In genomic region chr11:61541568-61541967, GRCh38 we compare ENCODE assay signal across 12 cellular contexts. TPM values are rescaled to one million over a fixed set of nuclear protein-coding genes. Genes with fewer than 3 reads are reported as not detected.
A peak's percentile ranks its signal among the peaks of the same experiment; 100 is the strongest.
DNase-seq lines count a peak whose midpoint lies in the region; ATAC-seq and TF ChIP-seq lines count a peak whose summit lies in the region.
"Had no signal": no experiment of that assay in that cellular context is flagged by ENCODE, and none has a peak within 500 bp of the region (broad histone marks: within the 10 kb centered on the region; RNA-seq: fewer than 3 reads in every experiment).

No MANE protein-coding gene starts in this region.

- intact Hi-C loops in Panc1 (cut with micrococcal nuclease; ENCODE audit: unreplicated experiment), result no loop called here
- intact Hi-C loops in activated T-helper 1 cell treated with anti-CD3 and anti-CD28 coated beads, Interleukin-12 subunit alpha, Interleukin-12 subunit beta, Interleukin-2, Interleukin-4 antibody, amounts not matched to agents 30 ng/mL and 10 ng/mL and 1 ng/mL, durations not matched to agents 14 hours and 24 hours and 36 hours (cut with micrococcal nuclease), result no loop called here

- no peaks in the 10 kb centered on the region for H3K36me3 ChIP-seq in Panc1 (ENCODE audit: control insufficient read depth, insufficient read depth, low read length)
- H3K36me3 ChIP-seq: SJSA1 had no signal

- DNase-seq in DMS 273 treated with DMSO at 0.1 percent for 48 hours (lab: John Stamatoyannopoulos, UW) (peak; percentile 73), HuH-7 (ENCODE audit: low spot score) (peak; percentile 79), Panc1 (ENCODE audit: low read depth, low spot score) (no peak), iPS-NIHi7 (ENCODE audit: extremely low spot score) (peak; percentile 86), foreskin melanocyte (no peak)
- no peak for DNase-seq in central memory CD4-positive, alpha-beta T cell
- DNase-seq in activated T-helper 1 cell treated with anti-CD3 and anti-CD28 coated beads, Interleukin-12 subunit alpha, Interleukin-12 subunit beta, Interleukin-2, Interleukin-4 antibody, amounts not matched to agents 30 ng/mL and 10 ng/mL and 1 ng/mL, durations not matched to agents 14 hours and 24 hours and 36 hours (ENCODE audit: low spot score), result no peak
- DNase-seq in activated naive CD4-positive, alpha-beta T cell treated with Interleukin-2 at 50 U/mL for 16 hours, result no peak
- DNase-seq: hippocampal formation had no signal

- H3K9me3 ChIP-seq in Panc1 (ENCODE audit: control insufficient read depth, insufficient read depth, low read depth, low read length), result no peaks in the 10 kb centered on the region

- BruUV-seq in Panc1 (replicated peaks; lab: Mats Ljungman, UMichigan), result no TSS peak

- POLR2A ChIA-PET in Panc1 (lab: Charles Lee), result interaction anchor here (0.6 kb wide), 1 partner anchor 48 kb away, joined by 3 read pairs; no protein-coding TSS in a partner anchor

- TF ChIP-seq CTCF in Panc1 (IDR thresholded peaks at IDR 0.05), result no peak

- H3K4me1 Mint-ChIP-seq in activated T-helper 1 cell treated with anti-CD3 and anti-CD28 coated beads, Interleukin-12 subunit alpha, Interleukin-12 subunit beta, Interleukin-2, Interleukin-4 antibody, amounts not matched to agents 30 ng/mL and 10 ng/mL and 1 ng/mL, durations not matched to agents 14 hours and 24 hours and 36 hours (ENCODE audit: low read depth), result no peaks in the 10 kb centered on the region

- H3K4me3 ChIP-seq in Panc1 (ENCODE audit: low read depth in 2 of 2, low read length in 2 of 2), result no peak overlapping the region
- H3K4me3 ChIP-seq: SJSA1, skin epidermis had no signal

- H3K27me3 Mint-ChIP-seq in activated T-helper 1 cell treated with anti-CD3 and anti-CD28 coated beads, Interleukin-12 subunit alpha, Interleukin-12 subunit beta, Interleukin-2, Interleukin-4 antibody, amounts not matched to agents 30 ng/mL and 10 ng/mL and 1 ng/mL, durations not matched to agents 14 hours and 24 hours and 36 hours (ENCODE audit: insufficient read depth), result peaks cover 3% of the 10 kb centered on the region

- no peaks in the 10 kb centered on the region; the same call in 1 of the 2 replicates for H3K4me1 ChIP-seq in Panc1 (ENCODE audit: control insufficient read depth, insufficient read depth, low read length)
- H3K4me1 ChIP-seq: SJSA1 had no signal

- no peaks in the 10 kb centered on the region for H3K9me3 Mint-ChIP-seq in activated T-helper 1 cell treated with anti-CD3 and anti-CD28 coated beads, Interleukin-12 subunit alpha, Interleukin-12 subunit beta, Interleukin-2, Interleukin-4 antibody, amounts not matched to agents 30 ng/mL and 10 ng/mL and 1 ng/mL, durations not matched to agents 14 hours and 24 hours and 36 hours

- H3K27me3 ChIP-seq in Panc1 (ENCODE audit: control insufficient read depth, insufficient read depth, low read length), result no peaks in the 10 kb centered on the region

- in situ Hi-C loops in Panc1 (cut with HindIII; ENCODE audit: low pct_unique_long_range_greater_than_20kb, low sequenced_read_pairs), result no loop called here

- no peak overlapping the region for H3K27ac ChIP-seq in Panc1 (ENCODE audit: low read length)
- H3K27ac ChIP-seq: SJSA1, skin epidermis had no signal

- no peaks in the 10 kb centered on the region for H3K36me3 Mint-ChIP-seq in activated T-helper 1 cell treated with anti-CD3 and anti-CD28 coated beads, Interleukin-12 subunit alpha, Interleukin-12 subunit beta, Interleukin-2, Interleukin-4 antibody, amounts not matched to agents 30 ng/mL and 10 ng/mL and 1 ng/mL, durations not matched to agents 14 hours and 24 hours and 36 hours (ENCODE audit: low read depth)
- H3K36me3 Mint-ChIP-seq: activated naive CD8-positive, alpha-beta T cell had no signal

- no peak overlapping the region for H3K4me3 Mint-ChIP-seq in activated T-helper 1 cell treated with anti-CD3 and anti-CD28 coated beads, Interleukin-12 subunit alpha, Interleukin-12 subunit beta, Interleukin-2, Interleukin-4 antibody, amounts not matched to agents 30 ng/mL and 10 ng/mL and 1 ng/mL, durations not matched to agents 14 hours and 24 hours and 36 hours
- H3K4me3 Mint-ChIP-seq: activated naive CD8-positive, alpha-beta T cell had no signal

- ATAC-seq in Panc1, result 0 out of 2 replicates have a peak, but pooled peaks have one; percentile 30

- no peak overlapping the region for H3K27ac Mint-ChIP-seq in activated T-helper 1 cell treated with anti-CD3 and anti-CD28 coated beads, Interleukin-12 subunit alpha, Interleukin-12 subunit beta, Interleukin-2, Interleukin-4 antibody, amounts not matched to agents 30 ng/mL and 10 ng/mL and 1 ng/mL, durations not matched to agents 14 hours and 24 hours and 36 hours
- H3K27ac Mint-ChIP-seq: activated naive CD8-positive, alpha-beta T cell had no signal

- CTCF ChIA-PET in Panc1 (lab: Charles Lee), result interaction anchor here (0.7 kb wide), 1 partner anchor 21 kb away, joined by 3 read pairs; no protein-coding TSS in a partner anchor

RNA-seq across cellular contexts. Expression of gene LRRC10B, which starts 33.0 kb away (rescaled TPM):
- 0.23 TPM for total RNA-seq in Panc1 (2021; ENCODE audit: unreplicated experiment)
- polyA plus RNA-seq in Panc1 (2012; ENCODE audit: insufficient read length), result 0.17 TPM
- not detected in 2 replicates for total RNA-seq in activated T-helper 1 cell treated with anti-CD3 and anti-CD28 coated beads, Interleukin-12 subunit alpha, Interleukin-12 subunit beta, Interleukin-2, Interleukin-4 antibody, amounts not matched to agents 30 ng/mL and 10 ng/mL and 1 ng/mL, durations not matched to agents 14 hours and 24 hours and 36 hours
- total RNA-seq: SJSA1 had no signal

RNA-seq across cellular contexts. Expression of gene SYT7, which starts 39.3 kb away (rescaled TPM):
- 2.5 TPM for total RNA-seq in Panc1 (2021; ENCODE audit: unreplicated experiment)
- polyA plus RNA-seq in Panc1 (2012; ENCODE audit: insufficient read length), result 4.2 TPM
- total RNA-seq in activated T-helper 1 cell treated with anti-CD3 and anti-CD28 coated beads, Interleukin-12 subunit alpha, Interleukin-12 subunit beta, Interleukin-2, Interleukin-4 antibody, amounts not matched to agents 30 ng/mL and 10 ng/mL and 1 ng/mL, durations not matched to agents 14 hours and 24 hours and 36 hours, result 0.32 and 0.44 TPM in 2 replicates
- total RNA-seq: SJSA1 had no signal

Comparison
In these comparisons a context has a peak if more than half of its experiments do, and no peak if none do; other contexts are left out.
1. DNase-seq: peak in DMS 273 treated with DMSO at 0.1 percent for 48 hours (single experiment), HuH-7 (single experiment) and iPS-NIHi7 (single experiment); none in Panc1 (single experiment), central memory CD4-positive, alpha-beta T cell (single experiment), activated T-helper 1 cell treated with anti-CD3 and anti-CD28 coated beads, Interleukin-12 subunit alpha, Interleukin-12 subunit beta, Interleukin-2, Interleukin-4 antibody, amounts not matched to agents 30 ng/mL and 10 ng/mL and 1 ng/mL, durations not matched to agents 14 hours and 24 hours and 36 hours (single experiment), activated naive CD4-positive, alpha-beta T cell treated with Interleukin-2 at 50 U/mL for 16 hours (single experiment) and foreskin melanocyte (single experiment).